In genomic region chr1:89081005-89081404, GRCh38 we compare ENCODE assay signal across 21 cellular contexts. TPM values are rescaled to one million over a fixed set of nuclear protein-coding genes. Genes with fewer than 3 reads are reported as not detected.
DNase-seq lines count a peak whose midpoint lies in the region; ATAC-seq and TF ChIP-seq lines count a peak whose summit lies in the region.
"Had no signal": no experiment of that assay in that cellular context is flagged by ENCODE, and none has a peak within 500 bp of the region (broad histone marks: within the 10 kb centered on the region; RNA-seq: fewer than 3 reads in every experiment).

No MANE protein-coding gene starts in this region.

- no peaks in the 10 kb centered on the region for H3K27me3 Mint-ChIP-seq in activated naive CD8-positive, alpha-beta T cell treated with anti-CD3 and anti-CD28 coated beads, Interleukin-2, amount 50 U/mL, for 24 hours
- no peaks in the 10 kb centered on the region for H3K27me3 Mint-ChIP-seq in activated naive CD8-positive, alpha-beta T cell treated with anti-CD3 and anti-CD28 coated beads for 36 hours
- no peaks in the 10 kb centered on the region for H3K27me3 Mint-ChIP-seq in stimulated activated memory B cell treated with anti-CD40 and anti-IgM and Interleukin-4, amounts not matched to agents 10 μg/mL and 1 μg/mL and 100 μg/mL, for 72 hours
- H3K27me3 Mint-ChIP-seq in progenitor cell of endocrine pancreas, result no peaks in the 10 kb centered on the region
- H3K27me3 Mint-ChIP-seq: activated naive CD4-positive, alpha-beta T cell treated with anti-CD3 and anti-CD28 coated beads, Interleukin-2, amount 50 U/mL, for 24 hours had no signal

- POLR2A ChIA-PET in OCI-LY7 (lab: Charles Lee), result interaction anchor here (0.6 to 1.5 kb wide), 2 partner anchors 11 to 274 kb away, joined by 4 read pairs; no protein-coding TSS in a partner anchor

- no peaks in the 10 kb centered on the region for H3K36me3 Mint-ChIP-seq in activated naive CD8-positive, alpha-beta T cell treated with anti-CD3 and anti-CD28 coated beads, Interleukin-2, amount 50 U/mL, for 24 hours (ENCODE audit: low read depth)
- H3K36me3 Mint-ChIP-seq in activated naive CD8-positive, alpha-beta T cell treated with anti-CD3 and anti-CD28 coated beads for 36 hours, result peaks cover 4% of the 10 kb centered on the region
- H3K36me3 Mint-ChIP-seq in stimulated activated memory B cell treated with anti-CD40 and anti-IgM and Interleukin-4, amounts not matched to agents 10 μg/mL and 1 μg/mL and 100 μg/mL, for 72 hours, result no peaks in the 10 kb centered on the region
- H3K36me3 Mint-ChIP-seq in progenitor cell of endocrine pancreas (ENCODE audit: insufficient read depth), result no peaks in the 10 kb centered on the region

- no peaks in the 10 kb centered on the region for H3K36me3 ChIP-seq in OCI-LY7 (ENCODE audit: insufficient read depth, low read length)
- H3K36me3 ChIP-seq: colonic mucosa, Peyer's patch had no signal

- H3K27ac Mint-ChIP-seq in activated naive CD8-positive, alpha-beta T cell treated with anti-CD3 and anti-CD28 coated beads, Interleukin-2, amount 50 U/mL, for 24 hours, result peak overlapping the region; percentile 13
- no peak overlapping the region for H3K27ac Mint-ChIP-seq in activated naive CD8-positive, alpha-beta T cell treated with anti-CD3 and anti-CD28 coated beads for 36 hours
- H3K27ac Mint-ChIP-seq in stimulated activated memory B cell treated with anti-CD40 and anti-IgM and Interleukin-4, amounts not matched to agents 10 μg/mL and 1 μg/mL and 100 μg/mL, for 72 hours, result peak overlapping the region; percentile 30
- no peak overlapping the region for H3K27ac Mint-ChIP-seq in progenitor cell of endocrine pancreas
- H3K27ac Mint-ChIP-seq: activated naive CD4-positive, alpha-beta T cell treated with anti-CD3 and anti-CD28 coated beads, Interleukin-2, amount 50 U/mL, for 24 hours; HFFc6 had no signal

- no peak overlapping the region for H3K4me2 ChIP-seq in OCI-LY7 (ENCODE audit: low read length)

- intact Hi-C loops in OCI-LY7 (cut with micrococcal nuclease; ENCODE audit: unreplicated experiment), result no loop called here

- H3K4me3 ChIP-seq in OCI-LY7 (ENCODE audit: low read depth, low read length, poor library complexity, severe bottlenecking), result no peak overlapping the region
- H3K4me3 ChIP-seq: colonic mucosa, Peyer's patch had no signal

- no peak overlapping the region for H2AFZ ChIP-seq in OCI-LY7 (ENCODE audit: low read length)

- DNase-seq in activated naive CD8-positive, alpha-beta T cell treated with anti-CD3 and anti-CD28 coated beads, Interleukin-2, amount 50 U/mL, for 24 hours, result no peak
- DNase-seq in activated naive CD8-positive, alpha-beta T cell treated with anti-CD3 and anti-CD28 coated beads for 36 hours, result no peak
- DNase-seq in dermis blood vessel endothelial cell (peak; percentile 77), OCI-LY7 (ENCODE audit: low spot score) (no peak), progenitor cell of endocrine pancreas (ENCODE audit: low spot score, unreplicated experiment) (no peak), LoVo (ENCODE audit: low spot score) (no peak)
- DNase-seq: activated CD4-positive, alpha-beta T cell treated with anti-CD3 and anti-CD28 coated beads, Interleukin-2, amount 50 U/mL, for 4 hours; activated T-cell treated with anti-CD3 and anti-CD28 coated beads, Interleukin-2, amount 50 U/mL, for 4 hours; colonic mucosa; foreskin fibroblast; HFFc6; NCI-H2081 treated with DMSO at 0.1 percent for 48 hours; NCI-H524; Peyer's patch; stimulated activated naive CD4-positive, alpha-beta T cell; trophoblast cell had no signal

- no peak overlapping the region for H3K4me3 Mint-ChIP-seq in activated naive CD8-positive, alpha-beta T cell treated with anti-CD3 and anti-CD28 coated beads, Interleukin-2, amount 50 U/mL, for 24 hours
- H3K4me3 Mint-ChIP-seq in activated naive CD8-positive, alpha-beta T cell treated with anti-CD3 and anti-CD28 coated beads for 36 hours, result no peak overlapping the region
- H3K4me3 Mint-ChIP-seq in stimulated activated memory B cell treated with anti-CD40 and anti-IgM and Interleukin-4, amounts not matched to agents 10 μg/mL and 1 μg/mL and 100 μg/mL, for 72 hours, result no peak overlapping the region
- no peak overlapping the region for H3K4me3 Mint-ChIP-seq in progenitor cell of endocrine pancreas (ENCODE audit: low read depth)
- H3K4me3 Mint-ChIP-seq: activated naive CD4-positive, alpha-beta T cell treated with anti-CD3 and anti-CD28 coated beads, Interleukin-2, amount 50 U/mL, for 24 hours; activated T-cell treated with anti-CD3 and anti-CD28 coated beads, Interleukin-2, amount 50 U/mL, for 4 hours; HFFc6 had no signal

- H3K9me3 ChIP-seq in OCI-LY7 (ENCODE audit: low read length), result no peaks in the 10 kb centered on the region
- H3K9me3 ChIP-seq: colonic mucosa, Peyer's patch had no signal

- H3K4me1 ChIP-seq in OCI-LY7 (ENCODE audit: insufficient read depth, low read length, poor library complexity, severe bottlenecking), result no peaks in the 10 kb centered on the region
- H3K4me1 ChIP-seq: colonic mucosa, Peyer's patch had no signal

- H3K79me2 ChIP-seq in OCI-LY7 (ENCODE audit: insufficient read depth, low read depth, low read length), result no peaks in the 10 kb centered on the region

- H3K9me3 Mint-ChIP-seq in activated naive CD8-positive, alpha-beta T cell treated with anti-CD3 and anti-CD28 coated beads, Interleukin-2, amount 50 U/mL, for 24 hours, result peaks cover 3% of the 10 kb centered on the region
- H3K9me3 Mint-ChIP-seq in activated naive CD8-positive, alpha-beta T cell treated with anti-CD3 and anti-CD28 coated beads for 36 hours, result peaks cover 13% of the 10 kb centered on the region
- peaks cover 8% of the 10 kb centered on the region for H3K9me3 Mint-ChIP-seq in stimulated activated memory B cell treated with anti-CD40 and anti-IgM and Interleukin-4, amounts not matched to agents 10 μg/mL and 1 μg/mL and 100 μg/mL, for 72 hours
- H3K9me3 Mint-ChIP-seq in progenitor cell of endocrine pancreas (ENCODE audit: low read depth), result peaks cover 15% of the 10 kb centered on the region
- H3K9me3 Mint-ChIP-seq: activated naive CD4-positive, alpha-beta T cell treated with anti-CD3 and anti-CD28 coated beads, Interleukin-2, amount 50 U/mL, for 24 hours; HFFc6 had no signal

- no peak overlapping the region for H3K27ac ChIP-seq in OCI-LY7 (ENCODE audit: low read depth, low read length, poor library complexity, severe bottlenecking)
- H3K27ac ChIP-seq: C4-2B, colonic mucosa, Peyer's patch had no signal

- H3K9me2 ChIP-seq in OCI-LY7 (ENCODE audit: insufficient read depth, low read length), result no peaks in the 10 kb centered on the region

- no peak for ATAC-seq in activated naive CD8-positive, alpha-beta T cell treated with anti-CD3 and anti-CD28 coated beads, Interleukin-2, amount 50 U/mL, for 24 hours
- peak; percentile 55 for ATAC-seq in HG02885 (IDR thresholded peaks at IDR 0.05; ENCODE audit: poor library complexity, unreplicated experiment)
- ATAC-seq in stimulated activated memory B cell treated with anti-CD40 and anti-IgM and Interleukin-4, amounts not matched to agents 10 μg/mL and 1 μg/mL and 100 μg/mL, for 72 hours, result peak; percentile 76
- ATAC-seq: activated T-cell treated with anti-CD3 and anti-CD28 coated beads, Interleukin-2, amount 50 U/mL, for 4 hours; left lobe of liver had no signal

- TF ChIP-seq CTCF in OCI-LY7 (conservative IDR thresholded peaks at IDR 0.05; ENCODE audit: low read length) (no peak), progenitor cell of endocrine pancreas (IDR thresholded peaks at IDR 0.05; ENCODE audit: unreplicated experiment) (no peak)

- CTCF ChIA-PET in OCI-LY7 (lab: Charles Lee; ENCODE audit: unreplicated experiment), result no interaction called here

- no peaks in the 10 kb centered on the region for H4K20me1 ChIP-seq in OCI-LY7 (ENCODE audit: insufficient read depth, low read length)

- H3K4me1 Mint-ChIP-seq in activated naive CD8-positive, alpha-beta T cell treated with anti-CD3 and anti-CD28 coated beads, Interleukin-2, amount 50 U/mL, for 24 hours, result peaks cover 6% of the 10 kb centered on the region
- H3K4me1 Mint-ChIP-seq in activated naive CD8-positive, alpha-beta T cell treated with anti-CD3 and anti-CD28 coated beads for 36 hours, result no peaks in the 10 kb centered on the region
- H3K4me1 Mint-ChIP-seq in stimulated activated memory B cell treated with anti-CD40 and anti-IgM and Interleukin-4, amounts not matched to agents 10 μg/mL and 1 μg/mL and 100 μg/mL, for 72 hours, result peaks cover 18% of the 10 kb centered on the region
- no peaks in the 10 kb centered on the region for H3K4me1 Mint-ChIP-seq in progenitor cell of endocrine pancreas (ENCODE audit: low read depth)
- H3K4me1 Mint-ChIP-seq: activated naive CD4-positive, alpha-beta T cell treated with anti-CD3 and anti-CD28 coated beads, Interleukin-2, amount 50 U/mL, for 24 hours had no signal

- BruUV-seq in OCI-LY7 (replicated peaks; lab: Mats Ljungman, UMichigan), result no TSS peak

RNA-seq across cellular contexts. Expression of gene GBP1, which starts 16.0 kb away (rescaled TPM):
- 100 to 1,000 TPM; 141 to 146 TPM for total RNA-seq in activated naive CD8-positive, alpha-beta T cell treated with anti-CD3 and anti-CD28 coated beads for 36 hours
- total RNA-seq in dermis blood vessel endothelial cell, result 24.8 and 27.6 TPM in 2 replicates
- total RNA-seq in OCI-LY7 (2014; rRNA removed; shearing (Covaris generic)), result not detected in 2 replicates
- not detected in 2 replicates for total RNA-seq in OCI-LY7 (2022)
- not detected in 2 replicates for total RNA-seq in progenitor cell of endocrine pancreas

RNA-seq across cellular contexts. Expression of gene GBP2, which starts 44.9 kb away (rescaled TPM):
- 100 to 1,000 TPM; 153 to 157 TPM for total RNA-seq in activated naive CD8-positive, alpha-beta T cell treated with anti-CD3 and anti-CD28 coated beads for 36 hours
- total RNA-seq in dermis blood vessel endothelial cell, result 65.9 and 97.0 TPM in 2 replicates
- not detected in 2 replicates for total RNA-seq in OCI-LY7 (2014; rRNA removed; shearing (Covaris generic))
- not detected in 2 replicates for total RNA-seq in OCI-LY7 (2022)
- 0.10 TPM in 1 of 2 replicates, not detected in the other for total RNA-seq in progenitor cell of endocrine pancreas

RNA-seq across cellular contexts. Expression of gene GBP3, which starts 58.3 kb away (rescaled TPM):
- total RNA-seq in activated naive CD8-positive, alpha-beta T cell treated with anti-CD3 and anti-CD28 coated beads for 36 hours, result 10 to 100 TPM in 1 of 2 experiments, 1 to 10 TPM in 1; 9.7 to 10.2 TPM
- total RNA-seq in dermis blood vessel endothelial cell (33.4 and 33.6 TPM in 2 replicates), OCI-LY7 (2022) (0.17 and 0.49 TPM in 2 replicates), progenitor cell of endocrine pancreas (not detected in 2 replicates)
- total RNA-seq in OCI-LY7 (2014; rRNA removed; shearing (Covaris generic)), result 0.25 and 0.28 TPM in 2 replicates

Comparison
In these comparisons a context has a peak if more than half of its experiments do, and no peak if none do; other contexts are left out.
1. H3K27ac Mint-ChIP-seq: peak in activated naive CD8-positive, alpha-beta T cell treated with anti-CD3 and anti-CD28 coated beads, Interleukin-2, amount 50 U/mL, for 24 hours (single experiment) and stimulated activated memory B cell treated with anti-CD40 and anti-IgM and Interleukin-4, amounts not matched to agents 10 μg/mL and 1 μg/mL and 100 μg/mL, for 72 hours (single experiment); none in activated naive CD8-positive, alpha-beta T cell treated with anti-CD3 and anti-CD28 coated beads for 36 hours (single experiment) and progenitor cell of endocrine pancreas (single experiment).
2. RNA of gene GBP1, which starts 16.0 kb away (total RNA-seq): 141 to 146 TPM in activated naive CD8-positive, alpha-beta T cell treated with anti-CD3 and anti-CD28 coated beads for 36 hours and 24.8 to 27.6 TPM in dermis blood vessel endothelial cell; not detected in progenitor cell of endocrine pancreas and not detected in OCI-LY7; every median in the first group is over 10 times any median in the second.
3. RNA of gene GBP2, which starts 44.9 kb away (total RNA-seq): 153 to 157 TPM in activated naive CD8-positive, alpha-beta T cell treated with anti-CD3 and anti-CD28 coated beads for 36 hours and 65.9 to 97.0 TPM in dermis blood vessel endothelial cell; 0.10 TPM in progenitor cell of endocrine pancreas and not detected in OCI-LY7; every median in the first group is over 10 times any median in the second.